Comparison of ENCODE assay signal across 14 cellular contexts in genomic region chr20:49786671-49787370, GRCh38. TPM values are rescaled to one million over a fixed set of nuclear protein-coding genes. Genes with fewer than 3 reads are reported as not detected.
DNase-seq lines count a peak whose midpoint lies in the region; TF ChIP-seq lines count a peak whose summit lies in the region.
"Had no signal": no experiment of that assay in that cellular context is flagged by ENCODE, and none has a peak within 500 bp of the region (broad histone marks: within the 10 kb centered on the region; RNA-seq: fewer than 3 reads in every experiment).

No MANE protein-coding gene starts in this region.

- H3K4me3 ChIP-seq in DOHH2 (ENCODE audit: low read length) (peak overlapping the region; percentile 42), OCI-LY1 (ENCODE audit: low read depth, low read length, poor library complexity, severe bottlenecking) (no peak overlapping the region), endodermal cell (ENCODE audit: low read length) (no peak overlapping the region), sigmoid colon (no peak overlapping the region)
- H3K4me3 ChIP-seq: skin epidermis had no signal

- TF ChIP-seq EP300 in sigmoid colon (IDR thresholded peaks at IDR 0.05), result no peak

- DNase-seq in endodermal cell (no peak), neural crest cell (ENCODE audit: low read depth, low spot score) (no peak), sigmoid colon (no peak), occipital lobe (lab: John Stamatoyannopoulos, UW) (no peak)
- DNase-seq in activated naive CD8-positive, alpha-beta T cell treated with anti-CD3 and anti-CD28 coated beads for 36 hours, result no peak
- DNase-seq in activated naive CD4-positive, alpha-beta T cell treated with anti-CD3 and anti-CD28 coated beads for 36 hours, result no peak
- DNase-seq: activated gamma-delta T cell treated with Interleukin-2 at 50 U/mL for 16 hours; effector memory CD4-positive, alpha-beta T cell; left cardiac atrium; NCI-H82; stimulated activated naive CD4-positive, alpha-beta T cell treated with Interleukin-2 at 50 U/mL for 16 hours had no signal

- TF ChIP-seq CTCF in DOHH2 (IDR thresholded peaks at IDR 0.05; ENCODE audit: low read depth, low read length, poor library complexity, severe bottlenecking) (no peak), OCI-LY1 (IDR thresholded peaks at IDR 0.05; ENCODE audit: low read length) (peak; percentile 12; the same call in 1 of the 2 replicates), endodermal cell (conservative IDR thresholded peaks at IDR 0.05) (peak; percentile 66), neural crest cell (conservative IDR thresholded peaks at IDR 0.05) (peak; percentile 48), sigmoid colon (IDR thresholded peaks at IDR 0.05) (no peak)

- no peaks in the 10 kb centered on the region for H3K79me2 ChIP-seq in DOHH2 (ENCODE audit: control insufficient read depth, low read length)
- no peaks in the 10 kb centered on the region for H3K79me2 ChIP-seq in OCI-LY1 (ENCODE audit: insufficient read depth, low read length)

- H3K9me3 Mint-ChIP-seq in endodermal cell (no peaks in the 10 kb centered on the region), neural crest cell (no peaks in the 10 kb centered on the region)
- H3K9me3 Mint-ChIP-seq in activated naive CD8-positive, alpha-beta T cell treated with anti-CD3 and anti-CD28 coated beads for 36 hours, result no peaks in the 10 kb centered on the region
- H3K9me3 Mint-ChIP-seq in activated naive CD4-positive, alpha-beta T cell treated with anti-CD3 and anti-CD28 coated beads for 36 hours, result no peaks in the 10 kb centered on the region

- H3K4me1 ChIP-seq in DOHH2 (ENCODE audit: control insufficient read depth, low read length) (peaks cover 28% of the 10 kb centered on the region), OCI-LY1 (ENCODE audit: insufficient read depth, low read length, severe bottlenecking) (peaks cover 34% of the 10 kb centered on the region), endodermal cell (ENCODE audit: control insufficient read depth, insufficient read depth, low read length) (no peaks in the 10 kb centered on the region), sigmoid colon (no peaks in the 10 kb centered on the region)

- H3K27me3 ChIP-seq in DOHH2 (ENCODE audit: control insufficient read depth, low read length) (peaks cover 3% of the 10 kb centered on the region), OCI-LY1 (ENCODE audit: insufficient read depth, low read length) (no peaks in the 10 kb centered on the region), endodermal cell (ENCODE audit: control insufficient read depth, insufficient read depth, low read length, poor library complexity, severe bottlenecking) (no peaks in the 10 kb centered on the region), sigmoid colon (no peaks in the 10 kb centered on the region)

- no peak overlapping the region for H3K4me3 Mint-ChIP-seq in endodermal cell
- no peak overlapping the region for H3K4me3 Mint-ChIP-seq in neural crest cell
- no peak overlapping the region for H3K4me3 Mint-ChIP-seq in activated naive CD8-positive, alpha-beta T cell treated with anti-CD3 and anti-CD28 coated beads for 36 hours
- H3K4me3 Mint-ChIP-seq in activated naive CD4-positive, alpha-beta T cell treated with anti-CD3 and anti-CD28 coated beads for 36 hours, result no peak overlapping the region

- H3K27ac Mint-ChIP-seq in endodermal cell, result no peak overlapping the region
- H3K27ac Mint-ChIP-seq in neural crest cell (ENCODE audit: unreplicated experiment), result no peak overlapping the region
- no peak overlapping the region for H3K27ac Mint-ChIP-seq in activated naive CD8-positive, alpha-beta T cell treated with anti-CD3 and anti-CD28 coated beads for 36 hours
- H3K27ac Mint-ChIP-seq in activated naive CD4-positive, alpha-beta T cell treated with anti-CD3 and anti-CD28 coated beads for 36 hours, result no peak overlapping the region

- H3K27ac ChIP-seq in DOHH2 (ENCODE audit: low read depth, low read length) (no peak overlapping the region), OCI-LY1 (ENCODE audit: low read depth, low read length, poor library complexity, severe bottlenecking) (peak overlapping the region; percentile 94), endodermal cell (ENCODE audit: low read depth, low read length) (no peak overlapping the region), sigmoid colon (no peak overlapping the region)
- H3K27ac ChIP-seq: skin epidermis had no signal

- no peaks in the 10 kb centered on the region for H3K36me3 Mint-ChIP-seq in endodermal cell (ENCODE audit: low read depth)
- H3K36me3 Mint-ChIP-seq in neural crest cell (ENCODE audit: low read depth), result no peaks in the 10 kb centered on the region
- H3K36me3 Mint-ChIP-seq in activated naive CD8-positive, alpha-beta T cell treated with anti-CD3 and anti-CD28 coated beads for 36 hours, result no peaks in the 10 kb centered on the region
- H3K36me3 Mint-ChIP-seq in activated naive CD4-positive, alpha-beta T cell treated with anti-CD3 and anti-CD28 coated beads for 36 hours (ENCODE audit: low read depth), result no peaks in the 10 kb centered on the region

- WGBS in endodermal cell (ENCODE audit: insufficient coverage in 1 of 2, insufficient read length in 1 of 2), 2 experiments, result 88 to 95% methylated on average over 5 to 7 of the region's 7 CpGs
- 51 to 82% methylated on average over 7 of the region's 7 CpGs for WGBS in sigmoid colon, 2 donors

- H3K9me3 ChIP-seq in DOHH2 (ENCODE audit: control insufficient read depth, insufficient read depth, low read length) (no peaks in the 10 kb centered on the region), OCI-LY1 (ENCODE audit: low read length) (no peaks in the 10 kb centered on the region), endodermal cell (ENCODE audit: control insufficient read depth, low read length) (no peaks in the 10 kb centered on the region), sigmoid colon (no peaks in the 10 kb centered on the region)

- H3K9ac ChIP-seq in OCI-LY1 (ENCODE audit: low read length) (no peak overlapping the region), endodermal cell (ENCODE audit: extremely low read depth, low read length, poor library complexity, severe bottlenecking) (no peak overlapping the region)

- CTCF ChIA-PET in activated naive CD4-positive, alpha-beta T cell treated with anti-CD3 and anti-CD28 coated beads for 36 hours (lab: Charles Lee), result interaction anchor here (0.6 kb wide), 1 partner anchor 59 kb away, joined by 3 read pairs; no protein-coding TSS in a partner anchor

- no peaks in the 10 kb centered on the region for H4K20me1 ChIP-seq in DOHH2 (ENCODE audit: control insufficient read depth, insufficient read depth, low read depth, low read length)
- no peaks in the 10 kb centered on the region for H4K20me1 ChIP-seq in OCI-LY1 (ENCODE audit: insufficient read depth, low read length)

- intact Hi-C loops in sigmoid colon (cut with DNase I), result no loop called here
- intact Hi-C loops in activated naive CD4-positive, alpha-beta T cell treated with anti-CD3 and anti-CD28 coated beads for 36 hours (cut with micrococcal nuclease), result no loop called here

- H3K4me2 ChIP-seq in DOHH2 (ENCODE audit: low read length) (peak overlapping the region; percentile 49), OCI-LY1 (ENCODE audit: low read length) (0 out of 2 replicates have a peak overlapping the region, but pooled peaks have one; percentile 77)

- H2AFZ ChIP-seq in OCI-LY1 (ENCODE audit: low read length), result peak overlapping the region; percentile 80; the same call in 1 of the 2 replicates

- no peaks in the 10 kb centered on the region for H3K9me2 ChIP-seq in DOHH2 (replicated peaks; ENCODE audit: control insufficient read depth, low read length)
- no peaks in the 10 kb centered on the region for H3K9me2 ChIP-seq in OCI-LY1 (ENCODE audit: low read depth, low read length)

- no peaks in the 10 kb centered on the region for H3F3A ChIP-seq in DOHH2 (ENCODE audit: control insufficient read depth, insufficient read depth)
- H3F3A ChIP-seq in OCI-LY1 (ENCODE audit: insufficient read depth, low read length), result 0 out of 2 replicates have a peak, but pooled peaks cover 3% of the 10 kb centered on the region

- H3K27me3 Mint-ChIP-seq in endodermal cell (ENCODE audit: insufficient read depth), result no peaks in the 10 kb centered on the region
- no peaks in the 10 kb centered on the region for H3K27me3 Mint-ChIP-seq in neural crest cell (ENCODE audit: low read depth)
- H3K27me3 Mint-ChIP-seq in activated naive CD8-positive, alpha-beta T cell treated with anti-CD3 and anti-CD28 coated beads for 36 hours, result peaks cover 7% of the 10 kb centered on the region
- H3K27me3 Mint-ChIP-seq in activated naive CD4-positive, alpha-beta T cell treated with anti-CD3 and anti-CD28 coated beads for 36 hours (ENCODE audit: low read depth), result peaks cover 4% of the 10 kb centered on the region

- no peaks in the 10 kb centered on the region for H3K36me3 ChIP-seq in DOHH2 (ENCODE audit: control insufficient read depth, low read length)
- H3K36me3 ChIP-seq in OCI-LY1 (ENCODE audit: insufficient read depth, low read length), result no peaks in the 10 kb centered on the region
- H3K36me3 ChIP-seq in endodermal cell (ENCODE audit: control insufficient read depth, insufficient read depth, low read length), result no peaks in the 10 kb centered on the region
- no peaks in the 10 kb centered on the region for H3K36me3 ChIP-seq in sigmoid colon

- no peak for TF ChIP-seq POLR2A in sigmoid colon (IDR thresholded peaks at IDR 0.05)

- H3K4me1 Mint-ChIP-seq in endodermal cell (peaks cover 14% of the 10 kb centered on the region), neural crest cell (no peaks in the 10 kb centered on the region)
- H3K4me1 Mint-ChIP-seq in activated naive CD8-positive, alpha-beta T cell treated with anti-CD3 and anti-CD28 coated beads for 36 hours, result peaks cover 10% of the 10 kb centered on the region
- peaks cover 3% of the 10 kb centered on the region for H3K4me1 Mint-ChIP-seq in activated naive CD4-positive, alpha-beta T cell treated with anti-CD3 and anti-CD28 coated beads for 36 hours (ENCODE audit: low read depth)

RNA-seq across cellular contexts. Expression of gene SLC9A8, which starts 25.8 kb away (rescaled TPM):
- total RNA-seq in endodermal cell, result 10 to 100 TPM in 1 of 2 donors, 1 to 10 TPM in 1; 8.6 to 10.3 TPM
- 8.2 TPM for polyA plus RNA-seq in endodermal cell (2013, experiment 1 of 2)
- polyA plus RNA-seq in endodermal cell (2013, experiment 2 of 2), result 7.0 TPM
- total RNA-seq in neural crest cell, result 9.1 and 9.7 TPM in 2 replicates
- 1 to 10 TPM; 4.9 to 8.7 (median 6.0) TPM for total RNA-seq in sigmoid colon
- polyA plus RNA-seq in sigmoid colon, result 10 to 100 TPM in 1 of 3 donors, 1 to 10 TPM in 2; 1.8 to 14.7 (median 2.4) TPM
- 10 to 100 TPM in 1 of 2 experiments, 1 to 10 TPM in 1; 9.9 to 10.9 TPM for total RNA-seq in activated naive CD8-positive, alpha-beta T cell treated with anti-CD3 and anti-CD28 coated beads for 36 hours
- total RNA-seq in occipital lobe, result 6.1 TPM
- total RNA-seq in activated naive CD4-positive, alpha-beta T cell treated with anti-CD3 and anti-CD28 coated beads for 36 hours, result 10 to 100 TPM; 11.2 to 11.4 TPM

Comparison
In these comparisons a context has a peak if more than half of its experiments do, and no peak if none do; other contexts are left out.
1. CTCF ChIP-seq: peak in OCI-LY1 (single experiment), endodermal cell (single experiment) and neural crest cell (single experiment); none in DOHH2 (single experiment) and sigmoid colon (0 of 4).